8 cellular contexts compared by ENCODE assay signal in the genomic region with DNA sequence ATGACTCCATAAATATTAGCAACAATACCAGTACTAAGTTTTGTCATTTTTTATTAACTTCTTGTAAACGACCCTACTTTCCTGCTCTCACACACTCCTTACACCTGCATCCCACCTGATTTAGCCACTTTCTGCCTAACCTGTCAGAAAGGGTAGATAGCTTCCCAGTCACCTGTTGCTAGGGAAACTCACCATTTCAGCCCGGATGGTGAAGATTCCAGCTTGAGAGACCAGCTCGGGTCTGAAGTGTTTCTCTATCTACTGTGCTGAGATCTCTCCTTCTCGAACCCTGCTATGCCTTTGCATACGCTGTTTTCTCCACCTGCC. TPM values are rescaled to one million over a fixed set of nuclear protein-coding genes. Genes with fewer than 3 reads are reported as not detected.
DNase-seq lines count a peak whose midpoint lies in the region; ATAC-seq and TF ChIP-seq lines count a peak whose summit lies in the region.

A gene with protein sequence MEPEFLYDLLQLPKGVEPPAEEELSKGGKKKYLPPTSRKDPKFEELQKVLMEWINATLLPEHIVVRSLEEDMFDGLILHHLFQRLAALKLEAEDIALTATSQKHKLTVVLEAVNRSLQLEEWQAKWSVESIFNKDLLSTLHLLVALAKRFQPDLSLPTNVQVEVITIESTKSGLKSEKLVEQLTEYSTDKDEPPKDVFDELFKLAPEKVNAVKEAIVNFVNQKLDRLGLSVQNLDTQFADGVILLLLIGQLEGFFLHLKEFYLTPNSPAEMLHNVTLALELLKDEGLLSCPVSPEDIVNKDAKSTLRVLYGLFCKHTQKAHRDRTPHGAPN (plus strand): TSS at position 220 of the 327 bp plus-strand sequence. CDS start 2,405 bp downstream, outside the sequence.

- intact Hi-C loops in PC-3 (cut with micrococcal nuclease) = no loop called here
- intact Hi-C loops in psoas muscle (cut with DNase I) = no loop called here
- intact Hi-C loops in posterior cingulate gyrus (cut with DNase I) = no loop called here

- H3K9ac ChIP-seq in PC-3 (ENCODE audit: low read length) = no peak within 1 kb of the TSS

- H3K27me3 ChIP-seq in PC-3 (ENCODE audit: low read length) = no peaks in the 10 kb centered on the region
- peaks cover 0 to 20% (median 2%) of the 10 kb centered on the region in 3 donors for H3K27me3 ChIP-seq in psoas muscle (ENCODE audit: insufficient read depth in 3 of 3, low read length in 2 of 3)

- H3K4me1 ChIP-seq in PC-3 (ENCODE audit: insufficient read depth, low read length) (no peaks in the 10 kb centered on the region), psoas muscle (no peaks in the 10 kb centered on the region)

- H2AFZ ChIP-seq in PC-3 (ENCODE audit: low read length) = no peak within 1 kb of the TSS

- no peaks in the 10 kb centered on the region for H3F3A ChIP-seq in PC-3 (ENCODE audit: low read length, unreplicated experiment)

- WGBS in psoas muscle, 3 donors = 62 to 71% (median 68%) methylated on average over 5 of the region's 5 CpGs

- ATAC-seq in GM19463 (IDR thresholded peaks at IDR 0.05; ENCODE audit: unreplicated experiment) (peak; percentile 44), PC-3 (no peak), psoas muscle (no peak)

- H3K4me2 ChIP-seq in PC-3 (ENCODE audit: low read length) = no peak within 1 kb of the TSS

- no peaks in the 10 kb centered on the region for H4K20me1 ChIP-seq in PC-3 (ENCODE audit: low read length)

- TF ChIP-seq CTCF in PC-3 (conservative IDR thresholded peaks at IDR 0.05; ENCODE audit: low read depth, low read length) = no peak
- TF ChIP-seq CTCF in psoas muscle (IDR thresholded peaks at IDR 0.05) = no peak

- no peaks in the 10 kb centered on the region for H3K36me3 ChIP-seq in PC-3 (ENCODE audit: low read depth, low read length)
- no peaks in the 10 kb centered on the region for H3K36me3 ChIP-seq in psoas muscle (ENCODE audit: insufficient read depth in 1 of 2, low read depth in 1 of 2)

- no peak within 1 kb of the TSS for H3K4me3 ChIP-seq in PC-3 (ENCODE audit: low read length)
- H3K4me3 ChIP-seq in psoas muscle = peak within 1 kb of the TSS; percentile 36

- H3K9me2 ChIP-seq in PC-3 (replicated peaks; ENCODE audit: low read length) = no peaks in the 10 kb centered on the region

- no TSS peak for BruUV-seq in PC-3 (replicated peaks; lab: Mats Ljungman, UMichigan)

- no peaks in the 10 kb centered on the region for H3K9me3 ChIP-seq in PC-3 (ENCODE audit: low read length)
- H3K9me3 ChIP-seq in psoas muscle = no peaks in the 10 kb centered on the region

- DNase-seq in AML-193 (lab: John Stamatoyannopoulos, UW) = peak; percentile 22 to 23
- peak; percentile 38 for DNase-seq in PC-3
- DNase-seq in caudate nucleus (lab: John Stamatoyannopoulos, UW) = no peak
- DNase-seq in psoas muscle = no peak
- no peak for DNase-seq in NCI-H146 (lab: John Stamatoyannopoulos, UW)
- DNase-seq in posterior cingulate gyrus = no peak
- no peak for DNase-seq in dermis blood vessel endothelial cell

- H3K27ac ChIP-seq in PC-3 (ENCODE audit: low read length) (no peak within 1 kb of the TSS), caudate nucleus (ENCODE audit: low read depth, low read length) (peak within 1 kb of the TSS; percentile 76), psoas muscle (no peak within 1 kb of the TSS)

- POLR2A ChIA-PET in PC-3 (lab: Charles Lee; ENCODE audit: unreplicated experiment) = no interaction called here

- H3K79me2 ChIP-seq in PC-3 (ENCODE audit: low read length) = no peaks in the 10 kb centered on the region

- CTCF ChIA-PET in PC-3 (lab: Charles Lee) = no interaction called here

RNA-seq across cellular contexts. Expression of the gene that starts here (rescaled TPM):
- total RNA-seq in PC-3 (2014; rRNA removed) (not detected in 2 replicates), psoas muscle (1 to 10 TPM; 1.4 to 3.2 (median 2.8) TPM), dermis blood vessel endothelial cell (0.34 and 0.51 TPM in 2 replicates)
- 1 to 10 TPM in 1 of 3 donors, under 1 TPM in 2; 0.77 to 1.5 (median 0.95) TPM for polyA plus RNA-seq in psoas muscle

Comparison
In these comparisons a context has a peak if more than half of its experiments do, and no peak if none do; other contexts are left out.
1. Peak in DNase-seq in PC-3; RNA of the gene not detected or under 1 TPM.
2. DNase-seq: peak in AML-193 (2 of 2); none in caudate nucleus (0 of 61), psoas muscle (0 of 2), NCI-H146 (single experiment), posterior cingulate gyrus (0 of 10) and dermis blood vessel endothelial cell (single experiment).